ENCODE assay signal across 1 cellular context in the genomic region with DNA sequence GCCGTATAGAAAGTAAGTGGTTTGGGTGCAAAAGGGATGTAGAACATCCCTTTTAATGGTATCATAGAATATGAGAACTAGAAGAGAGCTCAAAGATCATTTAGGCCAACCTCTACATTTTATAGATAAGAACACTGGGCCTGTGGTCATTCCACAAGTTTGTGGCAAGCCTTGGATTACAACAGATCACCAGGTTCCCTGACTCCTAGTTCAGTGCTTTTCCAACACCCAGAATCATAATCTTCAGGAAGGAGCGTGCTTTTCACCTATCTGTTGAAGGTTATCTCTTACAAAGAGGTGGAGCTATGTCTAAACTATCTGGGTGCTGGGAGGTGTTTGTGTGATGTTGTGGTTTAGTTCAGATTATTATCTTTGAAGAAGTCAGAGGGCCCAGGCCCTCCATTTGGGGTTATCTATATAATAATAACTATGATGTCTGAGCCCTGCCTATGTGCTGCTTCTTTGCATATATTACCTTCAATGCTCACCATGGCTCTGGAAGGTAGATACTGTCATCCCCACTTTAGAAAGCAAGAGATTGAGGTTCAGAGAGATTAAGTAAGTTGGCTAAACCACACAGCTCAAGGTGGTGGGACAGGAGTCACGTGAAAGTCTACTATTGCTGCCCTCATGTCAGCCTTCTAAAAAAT.
A peak's percentile ranks its signal among the peaks of the same experiment; 100 is the strongest.
TF ChIP-seq lines count a peak whose summit lies in the region.

No MANE protein-coding gene starts in this region.

TF ChIP-seq in K562, 482 proteins besides CTCF, POLR2A, EP300 and RAD21:
- TF ChIP-seq SMARCE1 (IDR thresholded peaks at IDR 0.05) (peak; percentile 42; the same call in 1 of the 2 replicates), ZZZ3 (IDR thresholded peaks at IDR 0.05) (no peak), FOSL1 (tag; conservative IDR thresholded peaks at IDR 0.05) (0 out of 2 replicates have a peak, but pooled peaks have one; percentile 22), CTBP1 (IDR thresholded peaks at IDR 0.05; ENCODE audit: borderline replicate concordance) (peak; percentile 24; the same call in 1 of the 2 replicates), ZFX (CRISPR knock-in tag; IDR thresholded peaks at IDR 0.05) (0 out of 2 replicates have a peak, but pooled peaks have one; percentile 31), SOX6 (IDR thresholded peaks at IDR 0.05) (peak; percentile 33; the same call in 1 of the 2 replicates), CCNT2 (IDR thresholded peaks at IDR 0.05; ENCODE audit: borderline replicate concordance, extremely low read depth, insufficient read length, low read depth, low read length) (peak; percentile 14), ESRRA (IDR thresholded peaks at IDR 0.05; ENCODE audit: borderline replicate concordance, low read depth) (peak; percentile 80; the same call in 1 of the 2 replicates), ZFP36 (IDR thresholded peaks at IDR 0.05; ENCODE audit: low read depth, low read length, partially characterized antibody) (peak; percentile 35), LEF1 (IDR thresholded peaks at IDR 0.05) (no peak)
- TF ChIP-seq, protein P1, sequence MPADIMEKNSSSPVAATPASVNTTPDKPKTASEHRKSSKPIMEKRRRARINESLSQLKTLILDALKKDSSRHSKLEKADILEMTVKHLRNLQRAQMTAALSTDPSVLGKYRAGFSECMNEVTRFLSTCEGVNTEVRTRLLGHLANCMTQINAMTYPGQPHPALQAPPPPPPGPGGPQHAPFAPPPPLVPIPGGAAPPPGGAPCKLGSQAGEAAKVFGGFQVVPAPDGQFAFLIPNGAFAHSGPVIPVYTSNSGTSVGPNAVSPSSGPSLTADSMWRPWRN (IDR thresholded peaks at IDR 0.05; ENCODE audit: low read depth): peak; percentile 50; the same call in 1 of the 2 replicates
- TF ChIP-seq, protein P2, sequence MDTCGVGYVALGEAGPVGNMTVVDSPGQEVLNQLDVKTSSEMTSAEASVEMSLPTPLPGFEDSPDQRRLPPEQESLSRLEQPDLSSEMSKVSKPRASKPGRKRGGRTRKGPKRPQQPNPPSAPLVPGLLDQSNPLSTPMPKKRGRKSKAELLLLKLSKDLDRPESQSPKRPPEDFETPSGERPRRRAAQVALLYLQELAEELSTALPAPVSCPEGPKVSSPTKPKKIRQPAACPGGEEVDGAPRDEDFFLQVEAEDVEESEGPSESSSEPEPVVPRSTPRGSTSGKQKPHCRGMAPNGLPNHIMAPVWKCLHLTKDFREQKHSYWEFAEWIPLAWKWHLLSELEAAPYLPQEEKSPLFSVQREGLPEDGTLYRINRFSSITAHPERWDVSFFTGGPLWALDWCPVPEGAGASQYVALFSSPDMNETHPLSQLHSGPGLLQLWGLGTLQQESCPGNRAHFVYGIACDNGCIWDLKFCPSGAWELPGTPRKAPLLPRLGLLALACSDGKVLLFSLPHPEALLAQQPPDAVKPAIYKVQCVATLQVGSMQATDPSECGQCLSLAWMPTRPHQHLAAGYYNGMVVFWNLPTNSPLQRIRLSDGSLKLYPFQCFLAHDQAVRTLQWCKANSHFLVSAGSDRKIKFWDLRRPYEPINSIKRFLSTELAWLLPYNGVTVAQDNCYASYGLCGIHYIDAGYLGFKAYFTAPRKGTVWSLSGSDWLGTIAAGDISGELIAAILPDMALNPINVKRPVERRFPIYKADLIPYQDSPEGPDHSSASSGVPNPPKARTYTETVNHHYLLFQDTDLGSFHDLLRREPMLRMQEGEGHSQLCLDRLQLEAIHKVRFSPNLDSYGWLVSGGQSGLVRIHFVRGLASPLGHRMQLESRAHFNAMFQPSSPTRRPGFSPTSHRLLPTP (IDR thresholded peaks at IDR 0.05; ENCODE audit: borderline replicate concordance, extremely low read depth, insufficient read length): no peak
- TF ChIP-seq, protein P3, sequence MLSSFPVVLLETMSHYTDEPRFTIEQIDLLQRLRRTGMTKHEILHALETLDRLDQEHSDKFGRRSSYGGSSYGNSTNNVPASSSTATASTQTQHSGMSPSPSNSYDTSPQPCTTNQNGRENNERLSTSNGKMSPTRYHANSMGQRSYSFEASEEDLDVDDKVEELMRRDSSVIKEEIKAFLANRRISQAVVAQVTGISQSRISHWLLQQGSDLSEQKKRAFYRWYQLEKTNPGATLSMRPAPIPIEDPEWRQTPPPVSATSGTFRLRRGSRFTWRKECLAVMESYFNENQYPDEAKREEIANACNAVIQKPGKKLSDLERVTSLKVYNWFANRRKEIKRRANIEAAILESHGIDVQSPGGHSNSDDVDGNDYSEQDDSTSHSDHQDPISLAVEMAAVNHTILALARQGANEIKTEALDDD (IDR thresholded peaks at IDR 0.05): peak; percentile 88
